Comparison of ENCODE assay signal across 8 cellular contexts in the genomic region with DNA sequence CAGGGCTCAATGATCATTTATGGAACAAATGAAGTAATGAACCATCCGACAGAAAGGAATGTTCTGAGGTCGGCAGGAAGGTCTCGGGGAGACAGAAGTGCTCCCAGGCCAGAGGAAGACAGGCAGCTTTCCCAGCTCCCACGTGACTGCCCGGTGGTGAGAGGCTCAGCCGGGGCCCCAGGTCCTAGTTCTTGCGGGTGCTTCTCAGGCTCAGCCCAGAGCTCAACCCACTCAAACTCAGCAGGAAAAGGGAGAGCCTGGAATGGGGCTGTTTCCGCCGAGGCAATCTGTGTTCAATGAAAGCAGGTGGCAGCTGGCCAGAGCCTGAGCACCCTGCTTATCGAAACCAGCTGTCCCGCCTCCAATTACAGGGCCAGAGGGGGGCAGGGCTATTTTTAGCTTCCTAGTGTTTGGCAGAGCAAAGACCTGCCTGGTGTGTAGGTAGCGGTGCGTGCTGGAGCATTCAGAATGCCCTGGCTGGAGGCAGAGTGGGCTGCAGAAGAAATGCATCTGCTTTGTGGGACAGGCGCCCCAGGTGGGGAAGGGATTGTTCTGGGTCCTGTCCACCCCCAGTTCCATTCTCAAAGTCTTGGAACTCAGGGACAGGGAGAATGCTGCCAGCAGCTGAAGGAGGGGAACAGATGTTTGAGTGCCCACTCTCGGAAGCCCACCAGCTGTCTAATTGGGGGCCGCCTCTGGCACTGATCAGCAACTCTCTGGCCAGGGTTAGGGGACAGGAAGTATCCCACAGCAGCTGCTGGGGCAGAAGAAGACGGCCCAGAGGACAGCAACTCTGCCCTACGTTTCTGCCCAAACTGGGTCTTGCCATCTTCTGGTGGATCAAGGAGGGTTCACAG.
DNase-seq lines count a peak whose midpoint lies in the region; ATAC-seq, FAIRE-seq and TF ChIP-seq lines count a peak whose summit lies in the region.

No MANE protein-coding gene starts in this region.

- peaks cover 5% of the 10 kb centered on the region for H3K4me1 Mint-ChIP-seq in activated naive CD4-positive, alpha-beta T cell treated with anti-CD3 and anti-CD28 coated beads, Interleukin-2, amount 10 ng/mL, durations not matched to agents 7 days and 5 days

- peaks cover 23% of the 10 kb centered on the region for H3K36me3 Mint-ChIP-seq in activated naive CD4-positive, alpha-beta T cell treated with anti-CD3 and anti-CD28 coated beads, Interleukin-2, amount 10 ng/mL, durations not matched to agents 7 days and 5 days

- peak; percentile 82 to 93 (median 88) for ATAC-seq in heart right ventricle

- DNase-seq in NCI-H146 treated with DMSO at 0.1 percent for 48 hours (lab: John Stamatoyannopoulos, UW; ENCODE audit: unreplicated experiment) (peak; percentile 97), adipocyte (ENCODE audit: low read depth) (peak; percentile 98), heart right ventricle (peak; percentile 84 to 91), putamen (ENCODE audit: low spot score) (peak; percentile 50), GM12892 (ENCODE audit: insufficient read length) (no peak), SKM-1 (lab: John Stamatoyannopoulos, UW; ENCODE audit: unreplicated experiment) (no peak)
- DNase-seq in activated naive CD4-positive, alpha-beta T cell treated with anti-CD3 and anti-CD28 coated beads, Interleukin-2, amount 10 ng/mL, durations not matched to agents 7 days and 5 days: no peak

- intact Hi-C loops in heart right ventricle (cut with DNase I): loop anchor here in 4 of 10 donors (5.0 to 10.0 kb wide), 4 partner anchors 70 to 145 kb away; a partner anchor contains a TSS

- no peak for FAIRE-seq in GM12892 (lab: Jason Lieb, UNC)

- no peaks in the 10 kb centered on the region for H3K27me3 Mint-ChIP-seq in activated naive CD4-positive, alpha-beta T cell treated with anti-CD3 and anti-CD28 coated beads, Interleukin-2, amount 10 ng/mL, durations not matched to agents 7 days and 5 days

- TF ChIP-seq CTCF in C4-2B (conservative IDR thresholded peaks at IDR 0.05): no peak
- TF ChIP-seq CTCF in heart right ventricle (IDR thresholded peaks at IDR 0.05): no peak

- 10 to 13% methylated on average over 18 of the region's 18 CpGs for WGBS in heart right ventricle, 2 donors

- H3K4me3 ChIP-seq in adipocyte (ENCODE audit: low read length): peak overlapping the region; percentile 12
- H3K4me3 ChIP-seq in heart right ventricle: peak overlapping the region in 5 of 10 donors; percentile 16 to 25 (median 23)

- H3K4me1 ChIP-seq in adipocyte (ENCODE audit: control insufficient read depth, insufficient read depth, low read length) (peaks cover 52% of the 10 kb centered on the region), heart right ventricle (peaks cover 24 to 65% (median 60%) of the 10 kb centered on the region in 9 donors)

- no peak; the same call in 1 of the 2 replicates for TF ChIP-seq POLR2A in GM12892 (IDR thresholded peaks at IDR 0.05; ENCODE audit: low read depth, low read length)

- CTCF ChIA-PET in activated naive CD4-positive, alpha-beta T cell treated with anti-CD3 and anti-CD28 coated beads, Interleukin-2, amount 10 ng/mL, durations not matched to agents 7 days and 5 days (lab: Charles Lee): interaction anchor here (0.6 to 1.1 kb wide), 2 partner anchors 25 to 214 kb away, joined by 3 to 4 read pairs; no protein-coding TSS in a partner anchor

- H3K36me3 ChIP-seq in adipocyte (ENCODE audit: control insufficient read depth, insufficient read depth, low read length, severe bottlenecking) (no peaks in the 10 kb centered on the region), heart right ventricle (peaks cover 0 to 84% (median 0%) of the 10 kb centered on the region in 9 donors)

- H3K27me3 ChIP-seq in adipocyte (replicated peaks; ENCODE audit: control insufficient read depth, insufficient read depth, low read length): peaks cover 5% of the 10 kb centered on the region
- H3K27me3 ChIP-seq in heart right ventricle: no peaks in the 10 kb centered on the region

- no peaks in the 10 kb centered on the region for H3K9me3 ChIP-seq in adipocyte (ENCODE audit: control insufficient read depth, low read length)
- no peaks in the 10 kb centered on the region for H3K9me3 ChIP-seq in heart right ventricle

- H3K27ac Mint-ChIP-seq in activated naive CD4-positive, alpha-beta T cell treated with anti-CD3 and anti-CD28 coated beads, Interleukin-2, amount 10 ng/mL, durations not matched to agents 7 days and 5 days: no peak overlapping the region

- H3K4me3 Mint-ChIP-seq in activated naive CD4-positive, alpha-beta T cell treated with anti-CD3 and anti-CD28 coated beads, Interleukin-2, amount 10 ng/mL, durations not matched to agents 7 days and 5 days: no peak overlapping the region

- H3K27ac ChIP-seq in C4-2B (peak overlapping the region; percentile 28), heart right ventricle (peak overlapping the region; percentile 1 to 81 (median 69))

- H3K9me3 Mint-ChIP-seq in activated naive CD4-positive, alpha-beta T cell treated with anti-CD3 and anti-CD28 coated beads, Interleukin-2, amount 10 ng/mL, durations not matched to agents 7 days and 5 days: no peaks in the 10 kb centered on the region

- H3K9ac ChIP-seq in adipocyte (ENCODE audit: low read length): peak overlapping the region; percentile 31

Comparison
In these comparisons a context has a peak if more than half of its experiments do, and no peak if none do; other contexts are left out.
1. DNase-seq: peak in NCI-H146 treated with DMSO at 0.1 percent for 48 hours (single experiment), adipocyte (single experiment), heart right ventricle (2 of 2) and putamen (single experiment); none in GM12892 (single experiment), activated naive CD4-positive, alpha-beta T cell treated with anti-CD3 and anti-CD28 coated beads, Interleukin-2, amount 10 ng/mL, durations not matched to agents 7 days and 5 days (single experiment) and SKM-1 (single experiment).